Comparison of ENCODE assay signal across 19 cellular contexts in the genomic region with DNA sequence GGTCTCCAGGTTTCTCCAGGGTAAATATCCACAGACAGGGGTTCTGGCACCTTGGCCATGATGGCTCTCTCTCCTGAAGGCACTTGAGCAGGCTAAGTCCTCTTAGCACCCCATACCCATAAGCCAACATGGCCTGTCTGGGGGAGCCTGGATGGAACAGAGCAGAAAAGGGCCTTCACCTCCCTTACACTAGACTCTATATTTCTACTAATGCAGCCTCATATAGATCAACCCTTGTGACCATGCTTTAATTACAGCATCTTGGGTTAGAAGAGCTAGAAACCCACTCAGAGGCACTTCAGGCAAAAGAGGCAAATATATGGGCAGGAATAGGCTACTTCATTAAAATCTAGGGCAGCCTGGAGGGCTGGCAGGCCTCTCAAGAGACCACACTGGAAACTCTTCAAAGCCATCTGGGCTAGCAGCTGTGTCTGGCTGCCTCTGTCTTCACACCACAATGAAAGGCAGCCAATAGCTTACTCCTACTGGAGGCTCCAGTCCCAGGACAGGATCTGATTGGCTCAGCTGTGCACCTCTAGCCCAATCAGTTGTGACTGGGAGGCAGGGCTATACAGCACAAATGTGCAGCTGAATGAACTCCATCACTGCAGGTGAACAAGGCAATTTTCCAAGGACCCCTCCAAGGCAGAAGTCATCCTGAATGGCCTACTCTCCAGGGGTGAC. TPM values are rescaled to one million over a fixed set of nuclear protein-coding genes. Genes with fewer than 3 reads are reported as not detected.
DNase-seq lines count a peak whose midpoint lies in the region; ATAC-seq and TF ChIP-seq lines count a peak whose summit lies in the region.
"Had no signal": no experiment of that assay in that cellular context is flagged by ENCODE, and none has a peak within 500 bp of the region (broad histone marks: within the 10 kb centered on the region; RNA-seq: fewer than 3 reads in every experiment).

No MANE protein-coding gene starts in this region.

- DNase-seq in NCI-H1417 (lab: John Stamatoyannopoulos, UW) (peak in 2 of 3 experiments; percentile 29 to 71), NCI-H1417 treated with DMSO at 0.1 percent for 48 hours (lab: John Stamatoyannopoulos, UW) (no peak), NCI-H2171 treated with DMSO at 0.1 percent for 48 hours (lab: John Stamatoyannopoulos, UW) (peak; percentile 97), WTC11 (ENCODE audit: low spot score) (no peak), colonic mucosa (no peak), SKM-1 treated with dmso at 0.1 percent for 144 hours (lab: John Stamatoyannopoulos, UW; ENCODE audit: unreplicated experiment) (no peak), progenitor cell of endocrine pancreas (ENCODE audit: low spot score, unreplicated experiment) (no peak)
- peak; percentile 99 for DNase-seq in Jurkat, Clone E6-1 (ENCODE audit: low read depth, low spot score)
- DNase-seq: 8988T; activated CD8-positive, alpha-beta T cell treated with anti-CD3 and anti-CD28 coated beads for 36 hours; CD4-positive, CD25-positive, alpha-beta regulatory T cell; head of caudate nucleus; IMR-90; stimulated activated CD4-positive, alpha-beta T cell treated with anti-CD3 and anti-CD28 coated beads, Interleukin-4, amount 100 ng/mL, for 24 hours; trophoblast cell had no signal

- no peaks in the 10 kb centered on the region for H3K9me3 ChIP-seq in colonic mucosa
- H3K9me3 ChIP-seq: ascending aorta, esophagus muscularis mucosa had no signal

- POLR2A ChIA-PET in WTC11 (lab: Charles Lee) = no interaction called here

- H3K27ac ChIP-seq in colonic mucosa = no peak overlapping the region
- H3K27ac ChIP-seq: ascending aorta, coronary artery, esophagus muscularis mucosa had no signal

- H3K27ac Mint-ChIP-seq in WTC11 (no peak overlapping the region), progenitor cell of endocrine pancreas (no peak overlapping the region)
- H3K27ac Mint-ChIP-seq: activated CD8-positive, alpha-beta T cell treated with anti-CD3 and anti-CD28 coated beads for 36 hours; activated T-helper 2 cell treated with anti-CD3 and anti-CD28 coated beads, Interferon-gamma antibody, Interleukin-2, Interleukin-4, amounts not matched to agents 10 μg/mL and 5 μg/mL and 100 μg/mL, durations not matched to agents 14 hours and 24 hours and 36 hours; CD4-positive, CD25-positive, alpha-beta regulatory T cell had no signal

- peak; percentile 21 for ATAC-seq in WTC11
- ATAC-seq: activated CD8-positive, alpha-beta T cell treated with anti-CD3 and anti-CD28 coated beads for 36 hours had no signal

- TF ChIP-seq CTCF in WTC11 (IDR thresholded peaks at IDR 0.05) = no peak
- TF ChIP-seq CTCF in colonic mucosa (IDR thresholded peaks at IDR 0.05) = no peak
- no peak for TF ChIP-seq CTCF in progenitor cell of endocrine pancreas (IDR thresholded peaks at IDR 0.05; ENCODE audit: unreplicated experiment)

- H3K4me3 Mint-ChIP-seq in WTC11 (no peak overlapping the region), progenitor cell of endocrine pancreas (ENCODE audit: low read depth) (no peak overlapping the region)
- H3K4me3 Mint-ChIP-seq: activated CD8-positive, alpha-beta T cell treated with anti-CD3 and anti-CD28 coated beads for 36 hours had no signal

- H3K36me3 ChIP-seq in colonic mucosa = no peaks in the 10 kb centered on the region
- H3K36me3 ChIP-seq: ascending aorta, esophagus muscularis mucosa had no signal

- H3K36me3 Mint-ChIP-seq in WTC11 (no peaks in the 10 kb centered on the region), progenitor cell of endocrine pancreas (ENCODE audit: insufficient read depth) (no peaks in the 10 kb centered on the region)
- H3K36me3 Mint-ChIP-seq: CD4-positive, CD25-positive, alpha-beta regulatory T cell had no signal

- H3K27me3 Mint-ChIP-seq in WTC11 (ENCODE audit: low read depth) (no peaks in the 10 kb centered on the region), progenitor cell of endocrine pancreas (no peaks in the 10 kb centered on the region)
- H3K27me3 Mint-ChIP-seq: activated CD8-positive, alpha-beta T cell treated with anti-CD3 and anti-CD28 coated beads for 36 hours had no signal

- H3K4me1 ChIP-seq in colonic mucosa = no peaks in the 10 kb centered on the region

- H3K4me1 Mint-ChIP-seq in WTC11 (no peaks in the 10 kb centered on the region), progenitor cell of endocrine pancreas (ENCODE audit: low read depth) (no peaks in the 10 kb centered on the region)

- H3K27me3 ChIP-seq in colonic mucosa = no peaks in the 10 kb centered on the region
- H3K27me3 ChIP-seq: ascending aorta had no signal

- H3K9ac ChIP-seq in colonic mucosa (ENCODE audit: low read depth in 2 of 2, low read length in 2 of 2) = no peak overlapping the region

- H3K9me3 Mint-ChIP-seq in WTC11 = no peaks in the 10 kb centered on the region
- H3K9me3 Mint-ChIP-seq in progenitor cell of endocrine pancreas (ENCODE audit: low read depth) = no peaks in the 10 kb centered on the region
- H3K9me3 Mint-ChIP-seq: activated CD8-positive, alpha-beta T cell treated with anti-CD3 and anti-CD28 coated beads for 36 hours; activated T-helper 2 cell treated with anti-CD3 and anti-CD28 coated beads, Interferon-gamma antibody, Interleukin-2, Interleukin-4, amounts not matched to agents 10 μg/mL and 5 μg/mL and 100 μg/mL, durations not matched to agents 14 hours and 24 hours and 36 hours; CD4-positive, CD25-positive, alpha-beta regulatory T cell had no signal

- CTCF ChIA-PET in WTC11 (lab: Charles Lee) = interaction anchor here (0.5 to 3.7 kb wide), 4 partner anchors 12 to 62 kb away, joined by 3 to 31 read pairs (median 6); no protein-coding TSS in a partner anchor

- peak overlapping the region; percentile 53 for H3K4me3 ChIP-seq in Jurkat, Clone E6-1 (ENCODE audit: low read length)
- no peak overlapping the region for H3K4me3 ChIP-seq in colonic mucosa
- H3K4me3 ChIP-seq: ascending aorta, coronary artery, esophagus muscularis mucosa had no signal

- intact Hi-C loops in colonic mucosa (cut with DNase I) = no loop called here

TF ChIP-seq in WTC11, 78 proteins besides CTCF, POLR2A, EP300 and RAD21:
- TF ChIP-seq, protein P1, sequence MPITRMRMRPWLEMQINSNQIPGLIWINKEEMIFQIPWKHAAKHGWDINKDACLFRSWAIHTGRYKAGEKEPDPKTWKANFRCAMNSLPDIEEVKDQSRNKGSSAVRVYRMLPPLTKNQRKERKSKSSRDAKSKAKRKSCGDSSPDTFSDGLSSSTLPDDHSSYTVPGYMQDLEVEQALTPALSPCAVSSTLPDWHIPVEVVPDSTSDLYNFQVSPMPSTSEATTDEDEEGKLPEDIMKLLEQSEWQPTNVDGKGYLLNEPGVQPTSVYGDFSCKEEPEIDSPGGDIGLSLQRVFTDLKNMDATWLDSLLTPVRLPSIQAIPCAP (CRISPR knock-in tag; IDR thresholded peaks at IDR 0.05) = no peak
- no peak for TF ChIP-seq GRHL2 (CRISPR knock-in tag; IDR thresholded peaks at IDR 0.05; ENCODE audit: insufficient replicate concordance, severe bottlenecking)
- no peak for TF ChIP-seq MXD4 (CRISPR knock-in tag; IDR thresholded peaks at IDR 0.05; ENCODE audit: borderline replicate concordance)
- TF ChIP-seq, protein P2, sequence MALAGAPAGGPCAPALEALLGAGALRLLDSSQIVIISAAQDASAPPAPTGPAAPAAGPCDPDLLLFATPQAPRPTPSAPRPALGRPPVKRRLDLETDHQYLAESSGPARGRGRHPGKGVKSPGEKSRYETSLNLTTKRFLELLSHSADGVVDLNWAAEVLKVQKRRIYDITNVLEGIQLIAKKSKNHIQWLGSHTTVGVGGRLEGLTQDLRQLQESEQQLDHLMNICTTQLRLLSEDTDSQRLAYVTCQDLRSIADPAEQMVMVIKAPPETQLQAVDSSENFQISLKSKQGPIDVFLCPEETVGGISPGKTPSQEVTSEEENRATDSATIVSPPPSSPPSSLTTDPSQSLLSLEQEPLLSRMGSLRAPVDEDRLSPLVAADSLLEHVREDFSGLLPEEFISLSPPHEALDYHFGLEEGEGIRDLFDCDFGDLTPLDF (CRISPR knock-in tag; IDR thresholded peaks at IDR 0.05) = no peak
- TF ChIP-seq NR3C1 (CRISPR knock-in tag; conservative IDR thresholded peaks at IDR 0.05; ENCODE audit: low read depth) = no peak
- peak; percentile 64 for TF ChIP-seq NFYB (CRISPR knock-in tag; conservative IDR thresholded peaks at IDR 0.05; ENCODE audit: low read depth)
- TF ChIP-seq, protein P3, sequence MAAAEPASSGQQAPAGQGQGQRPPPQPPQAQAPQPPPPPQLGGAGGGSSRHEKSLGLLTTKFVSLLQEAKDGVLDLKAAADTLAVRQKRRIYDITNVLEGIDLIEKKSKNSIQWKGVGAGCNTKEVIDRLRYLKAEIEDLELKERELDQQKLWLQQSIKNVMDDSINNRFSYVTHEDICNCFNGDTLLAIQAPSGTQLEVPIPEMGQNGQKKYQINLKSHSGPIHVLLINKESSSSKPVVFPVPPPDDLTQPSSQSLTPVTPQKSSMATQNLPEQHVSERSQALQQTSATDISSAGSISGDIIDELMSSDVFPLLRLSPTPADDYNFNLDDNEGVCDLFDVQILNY (CRISPR knock-in tag; IDR thresholded peaks at IDR 0.05) = no peak

RNA-seq across cellular contexts. Expression of a gene that starts 4.7 kb away (rescaled TPM):
- 93.9 TPM for polyA plus RNA-seq in Jurkat, Clone E6-1 (2012; ENCODE audit: insufficient read depth, insufficient read length)
- total RNA-seq in WTC11 (2021) (142 to 154 TPM (median 149 TPM) in 3 replicates), colonic mucosa (10 to 100 TPM; 14.9 to 71.7 TPM), progenitor cell of endocrine pancreas (22.8 and 25.3 TPM in 2 replicates)
- total RNA-seq: ascending aorta had no signal

RNA-seq across cellular contexts. Expression of a gene that starts 12.8 kb away (rescaled TPM):
- polyA plus RNA-seq in Jurkat, Clone E6-1 (2012; ENCODE audit: insufficient read depth, insufficient read length) = 328 TPM
- total RNA-seq in WTC11 (2021) = 272 to 288 TPM (median 282 TPM) in 3 replicates
- 100 to 1,000 TPM; 103 to 273 TPM for total RNA-seq in colonic mucosa
- total RNA-seq in progenitor cell of endocrine pancreas = 100 and 115 TPM in 2 replicates

RNA-seq across cellular contexts. Expression of a gene that starts 13.9 kb away (rescaled TPM):
- polyA plus RNA-seq in Jurkat, Clone E6-1 (2012; ENCODE audit: insufficient read depth, insufficient read length) = 194 TPM
- total RNA-seq in WTC11 (2021) = 68.3 to 75.1 TPM (median 71.3 TPM) in 3 replicates
- 100 to 1,000 TPM; 104 to 118 TPM for total RNA-seq in colonic mucosa
- total RNA-seq in progenitor cell of endocrine pancreas = 37.7 and 44.7 TPM in 2 replicates

RNA-seq across cellular contexts. Expression of a gene that starts 57.8 kb away (rescaled TPM):
- polyA plus RNA-seq in Jurkat, Clone E6-1 (2012; ENCODE audit: insufficient read depth, insufficient read length) = 9.3 TPM
- total RNA-seq in WTC11 (2021) (23.0 to 29.5 TPM (median 25.8 TPM) in 3 replicates), colonic mucosa (10 to 100 TPM; 22.8 to 44.5 TPM), progenitor cell of endocrine pancreas (32.7 and 34.6 TPM in 2 replicates)

RNA-seq across cellular contexts. Expression of a gene that starts 58.0 kb away (rescaled TPM):
- polyA plus RNA-seq in Jurkat, Clone E6-1 (2012; ENCODE audit: insufficient read depth, insufficient read length) = 203 TPM
- 63.1 to 82.0 TPM (median 64.5 TPM) in 3 replicates for total RNA-seq in WTC11 (2021)
- total RNA-seq in colonic mucosa = 10 to 100 TPM; 33.8 to 57.3 TPM
- total RNA-seq in progenitor cell of endocrine pancreas = 74.9 and 86.2 TPM in 2 replicates

Comparison
In these comparisons a context has a peak if more than half of its experiments do, and no peak if none do; other contexts are left out.
1. DNase-seq: peak in NCI-H1417 (2 of 3), Jurkat, Clone E6-1 (single experiment) and NCI-H2171 treated with DMSO at 0.1 percent for 48 hours (single experiment); none in NCI-H1417 treated with DMSO at 0.1 percent for 48 hours (single experiment), WTC11 (single experiment), colonic mucosa (single experiment), SKM-1 treated with dmso at 0.1 percent for 144 hours (single experiment) and progenitor cell of endocrine pancreas (single experiment).